Comparison of ENCODE assay signal across 23 cellular contexts in genomic region chr6:115323001-115323400, GRCh38.
"Had no signal": no experiment of that assay in that cellular context is flagged by ENCODE, and none has a peak within 500 bp of the region (broad histone marks: within the 10 kb centered on the region; RNA-seq: fewer than 3 reads in every experiment).

No MANE protein-coding gene starts in this region.

- H3K4me1 ChIP-seq: heart left ventricle, left ventricle myocardium inferior, right atrium auricular region, sigmoid colon, testis, tibial nerve, upper lobe of right lung had no signal

- ATAC-seq: effector memory CD8-positive, alpha-beta T cell; heart left ventricle; left cardiac atrium; naive thymus-derived CD4-positive, alpha-beta T cell; stimulated activated naive B cell treated with anti-CD40 and anti-IgM and Interleukin-4, amounts not matched to agents 10 μg/mL and 1 μg/mL and 100 μg/mL, for 72 hours; stimulated activated naive CD8-positive, alpha-beta T cell treated with anti-CD3 and anti-CD28 coated beads, Interleukin-15, amount 100 ng/mL, for 72 hours; upper lobe of right lung had no signal

- H3K4me1 Mint-ChIP-seq: immature natural killer cell; naive thymus-derived CD4-positive, alpha-beta T cell; nephron progenitor cell; stimulated activated naive B cell treated with anti-CD40 and anti-IgM and Interleukin-4, amounts not matched to agents 10 μg/mL and 1 μg/mL and 100 μg/mL, for 72 hours; stimulated activated naive CD8-positive, alpha-beta T cell treated with anti-CD3 and anti-CD28 coated beads, Interleukin-15, amount 100 ng/mL, for 72 hours had no signal

- H3K9me3 ChIP-seq: heart left ventricle, left ventricle myocardium inferior, right atrium auricular region, sigmoid colon, testis, tibial nerve, upper lobe of right lung had no signal

- H3K27ac Mint-ChIP-seq: dendritic cell treated with granulocyte-macrophage colony-stimulating factor and Interleukin-4, amounts not matched to agents 40 ng/mL and 50 ng/mL, for 4 days; effector memory CD8-positive, alpha-beta T cell; immature natural killer cell; naive thymus-derived CD4-positive, alpha-beta T cell; nephron progenitor cell; stimulated activated naive B cell treated with anti-CD40 and anti-IgM and Interleukin-4, amounts not matched to agents 10 μg/mL and 1 μg/mL and 100 μg/mL, for 72 hours; stimulated activated naive CD8-positive, alpha-beta T cell treated with anti-CD3 and anti-CD28 coated beads, Interleukin-15, amount 100 ng/mL, for 72 hours had no signal

- H3K36me3 Mint-ChIP-seq: immature natural killer cell; naive thymus-derived CD4-positive, alpha-beta T cell; stimulated activated naive B cell treated with anti-CD40 and anti-IgM and Interleukin-4, amounts not matched to agents 10 μg/mL and 1 μg/mL and 100 μg/mL, for 72 hours had no signal

- H3K4me3 ChIP-seq: heart left ventricle, left ventricle myocardium inferior, lung, right atrium auricular region, sigmoid colon, skin epidermis, testis, tibial nerve, upper lobe of right lung had no signal

- H3K27me3 Mint-ChIP-seq: dendritic cell treated with granulocyte-macrophage colony-stimulating factor and Interleukin-4, amounts not matched to agents 40 ng/mL and 50 ng/mL, for 4 days; effector memory CD8-positive, alpha-beta T cell; naive thymus-derived CD4-positive, alpha-beta T cell; stimulated activated naive B cell treated with anti-CD40 and anti-IgM and Interleukin-4, amounts not matched to agents 10 μg/mL and 1 μg/mL and 100 μg/mL, for 72 hours; stimulated activated naive CD8-positive, alpha-beta T cell treated with anti-CD3 and anti-CD28 coated beads, Interleukin-15, amount 100 ng/mL, for 72 hours had no signal

- H3K36me3 ChIP-seq: heart left ventricle, left ventricle myocardium inferior, right atrium auricular region, sigmoid colon, tibial nerve, upper lobe of right lung had no signal

- H3K27ac ChIP-seq: heart left ventricle, left ventricle myocardium inferior, right atrium auricular region, sigmoid colon, skin epidermis, testis, tibial nerve, upper lobe of right lung had no signal

- DNase-seq: cerebellar nuclear complex; effector memory CD8-positive, alpha-beta T cell; erythroblast; heart left ventricle; hypothalamus; immature natural killer cell; kidney; left cardiac atrium; left ventricle myocardium inferior; naive thymus-derived CD4-positive, alpha-beta T cell; nephron progenitor cell; sigmoid colon; stimulated activated CD4-positive, alpha-beta T cell treated with anti-CD3 and anti-CD28 coated beads, Interleukin-2, amount 100 ng/mL, for 24 hours; stimulated activated CD4-positive, alpha-beta T cell treated with anti-CD3 and anti-CD28 coated beads, Interleukin-4, amount 100 ng/mL, for 4 hours; stimulated activated naive B cell treated with anti-CD40 and anti-IgM and Interleukin-4, amounts not matched to agents 10 μg/mL and 1 μg/mL and 100 μg/mL, for 72 hours; stimulated activated naive CD8-positive, alpha-beta T cell treated with anti-CD3 and anti-CD28 coated beads, Interleukin-15, amount 100 ng/mL, for 72 hours; testis; upper lobe of right lung had no signal

- H3K9me3 Mint-ChIP-seq: dendritic cell treated with granulocyte-macrophage colony-stimulating factor and Interleukin-4, amounts not matched to agents 40 ng/mL and 50 ng/mL, for 4 days; effector memory CD8-positive, alpha-beta T cell; nephron progenitor cell; stimulated activated naive B cell treated with anti-CD40 and anti-IgM and Interleukin-4, amounts not matched to agents 10 μg/mL and 1 μg/mL and 100 μg/mL, for 72 hours had no signal

- H3K27me3 ChIP-seq: heart left ventricle, right atrium auricular region, sigmoid colon, testis, tibial nerve, upper lobe of right lung had no signal

- H3K4me3 Mint-ChIP-seq: dendritic cell treated with granulocyte-macrophage colony-stimulating factor and Interleukin-4, amounts not matched to agents 40 ng/mL and 50 ng/mL, for 4 days; effector memory CD8-positive, alpha-beta T cell; immature natural killer cell; naive thymus-derived CD4-positive, alpha-beta T cell; nephron progenitor cell; stimulated activated naive B cell treated with anti-CD40 and anti-IgM and Interleukin-4, amounts not matched to agents 10 μg/mL and 1 μg/mL and 100 μg/mL, for 72 hours; stimulated activated naive CD8-positive, alpha-beta T cell treated with anti-CD3 and anti-CD28 coated beads, Interleukin-15, amount 100 ng/mL, for 72 hours had no signal
